Comparison of ENCODE assay signal across 1 cellular context in the genomic region with DNA sequence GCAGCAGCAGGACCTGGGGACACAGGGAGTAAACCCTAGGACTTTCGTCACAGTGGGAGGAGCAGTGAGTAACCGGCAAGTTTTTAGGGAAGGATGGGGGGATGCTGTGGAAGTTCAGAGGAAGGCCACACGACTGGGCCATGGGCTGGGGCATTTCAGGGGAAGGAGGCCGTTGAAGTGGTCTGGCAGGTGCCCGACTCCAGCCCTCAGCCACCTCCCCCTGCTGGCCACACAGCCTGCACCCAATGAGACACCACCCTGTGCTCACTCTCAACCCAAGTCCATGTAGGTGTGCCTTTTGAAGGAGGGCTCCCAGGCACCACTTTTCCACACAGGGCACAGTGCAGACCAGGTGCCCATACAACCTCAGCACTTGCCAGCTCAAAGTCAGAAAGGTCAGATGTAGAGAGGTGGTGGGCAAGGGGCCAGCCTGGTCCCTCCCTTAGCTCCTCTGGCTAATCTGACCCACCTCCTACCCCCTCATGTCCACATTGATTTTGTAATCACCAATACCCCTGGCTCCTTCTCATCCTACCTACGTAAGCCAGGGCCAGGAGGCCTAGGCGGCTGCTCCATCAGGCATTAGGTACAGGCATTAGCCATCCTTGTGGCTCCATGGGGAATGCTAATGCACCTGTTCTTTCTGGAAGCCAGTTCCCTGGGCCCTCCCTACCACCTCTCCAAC.
TF ChIP-seq lines count a peak whose summit lies in the region.

No MANE protein-coding gene starts in this region.

TF ChIP-seq in WTC11, 78 proteins besides CTCF, POLR2A, EP300 and RAD21 (continued from another document):
- TF ChIP-seq, protein P1, sequence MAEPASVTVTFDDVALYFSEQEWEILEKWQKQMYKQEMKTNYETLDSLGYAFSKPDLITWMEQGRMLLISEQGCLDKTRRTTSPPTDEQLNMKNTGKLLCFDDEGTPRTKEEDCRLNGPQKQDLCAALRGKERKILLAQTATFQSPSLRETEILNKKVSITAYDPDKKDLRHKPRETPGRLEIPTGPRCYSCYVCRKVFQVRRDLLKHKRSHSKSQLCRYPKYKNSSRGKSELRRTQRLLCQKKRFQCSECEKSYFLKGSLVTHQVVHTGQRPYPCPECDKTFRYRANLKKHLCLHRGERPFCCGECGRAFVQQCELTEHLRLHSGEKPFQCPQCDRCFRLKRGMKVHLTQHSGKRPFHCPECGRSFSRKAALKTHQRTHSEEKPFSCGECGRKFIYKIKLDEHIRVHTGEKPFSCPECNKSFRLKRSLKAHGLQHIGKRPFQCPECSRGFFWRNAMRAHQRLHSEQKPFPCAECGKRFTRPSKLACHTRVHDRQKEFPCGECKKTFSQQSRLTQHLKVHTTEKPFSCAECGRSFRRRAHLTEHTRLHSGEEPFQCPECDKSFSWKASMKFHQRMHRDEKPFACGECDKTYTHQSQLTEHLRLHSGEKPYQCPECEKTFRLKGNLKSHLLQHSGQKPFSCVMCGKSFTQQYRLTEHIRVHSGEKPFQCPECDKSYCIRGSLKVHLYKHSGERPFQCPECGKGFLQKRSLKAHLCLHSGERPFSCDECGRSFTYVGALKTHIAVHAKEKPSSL (CRISPR knock-in tag; conservative IDR thresholded peaks at IDR 0.05): no peak
- no peak for TF ChIP-seq TEAD4 (CRISPR knock-in tag; IDR thresholded peaks at IDR 0.05)
- no peak for TF ChIP-seq KAT7 (CRISPR knock-in tag; IDR thresholded peaks at IDR 0.05; ENCODE audit: borderline replicate concordance)
- no peak for TF ChIP-seq ELF4 (CRISPR knock-in tag; IDR thresholded peaks at IDR 0.05; ENCODE audit: low read depth)
- TF ChIP-seq, protein P2, sequence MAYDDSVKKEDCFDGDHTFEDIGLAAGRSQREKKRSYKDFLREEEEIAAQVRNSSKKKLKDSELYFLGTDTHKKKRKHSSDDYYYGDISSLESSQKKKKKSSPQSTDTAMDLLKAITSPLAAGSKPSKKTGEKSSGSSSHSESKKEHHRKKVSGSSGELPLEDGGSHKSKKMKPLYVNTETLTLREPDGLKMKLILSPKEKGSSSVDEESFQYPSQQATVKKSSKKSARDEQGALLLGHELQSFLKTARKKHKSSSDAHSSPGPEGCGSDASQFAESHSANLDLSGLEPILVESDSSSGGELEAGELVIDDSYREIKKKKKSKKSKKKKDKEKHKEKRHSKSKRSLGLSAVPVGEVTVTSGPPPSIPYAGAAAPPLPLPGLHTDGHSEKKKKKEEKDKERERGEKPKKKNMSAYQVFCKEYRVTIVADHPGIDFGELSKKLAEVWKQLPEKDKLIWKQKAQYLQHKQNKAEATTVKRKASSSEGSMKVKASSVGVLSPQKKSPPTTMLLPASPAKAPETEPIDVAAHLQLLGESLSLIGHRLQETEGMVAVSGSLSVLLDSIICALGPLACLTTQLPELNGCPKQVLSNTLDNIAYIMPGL (CRISPR knock-in tag; IDR thresholded peaks at IDR 0.05): no peak
- TF ChIP-seq TCF7 (CRISPR knock-in tag; IDR thresholded peaks at IDR 0.05; ENCODE audit: low read depth): no peak
- no peak for TF ChIP-seq ZNF317 (CRISPR knock-in tag; IDR thresholded peaks at IDR 0.05; ENCODE audit: borderline replicate concordance, low read depth)
- TF ChIP-seq JUN (CRISPR knock-in tag; IDR thresholded peaks at IDR 0.05): no peak
